Comparison of ENCODE assay signal across 20 cellular contexts in the genomic region with DNA sequence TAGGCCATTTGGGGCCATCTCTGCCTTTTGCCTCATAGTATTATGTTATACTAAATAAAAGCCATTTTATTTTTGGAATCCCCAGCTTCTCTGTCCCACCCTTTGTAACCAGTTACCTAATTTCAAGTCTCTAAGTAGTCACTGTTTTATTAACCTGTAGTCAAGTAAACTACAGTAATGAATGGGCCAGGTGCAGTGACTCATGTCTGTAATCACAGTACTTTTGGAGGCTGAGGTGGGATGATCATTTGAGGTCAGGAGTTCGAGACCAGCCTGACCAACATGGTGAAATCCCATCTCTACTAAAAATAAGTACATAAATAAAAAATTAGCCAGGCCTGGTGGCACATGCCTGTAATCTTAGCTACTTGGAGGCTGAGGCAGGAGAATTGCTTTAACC.
DNase-seq lines count a peak whose midpoint lies in the region; ATAC-seq and TF ChIP-seq lines count a peak whose summit lies in the region.
"Had no signal": no experiment of that assay in that cellular context is flagged by ENCODE, and none has a peak within 500 bp of the region (broad histone marks: within the 10 kb centered on the region; RNA-seq: fewer than 3 reads in every experiment).

No MANE protein-coding gene starts in this region.

- no peak for DNase-seq in activated CD4-positive, CD25-positive, alpha-beta regulatory T cell (lab: John Stamatoyannopoulos, UW)
- DNase-seq in NCI-H226 (peak; percentile 7), kidney epithelial cell (ENCODE audit: low read depth) (peak; percentile 12), NCI-H1048 (lab: John Stamatoyannopoulos, UW) (no peak)
- DNase-seq: 8988T; AML-193; dermis blood vessel endothelial cell; DMS79 treated with DMSO at 0.1 percent for 48 hours; H9; head of caudate nucleus; left ventricle myocardium inferior; NCI-H1436; NCI-H69; stimulated activated CD4-positive, alpha-beta T cell treated with anti-CD3 and anti-CD28 coated beads, Interleukin-1b, Interleukin-23, amount 100 ng/mL, for 48 hours; stimulated activated naive CD4-positive, alpha-beta T cell treated with Interleukin-2 at 50 U/mL for 16 hours had no signal

- H3K4me3 ChIP-seq in kidney epithelial cell (ENCODE audit: low read depth, low read length) = no peak overlapping the region
- H3K4me3 ChIP-seq: left ventricle myocardium inferior had no signal

- ATAC-seq in activated CD4-positive, CD25-positive, alpha-beta regulatory T cell treated with anti-CD3 and anti-CD28 coated beads, Interleukin-2, amount 50 U/mL, for 24 hours = peak; percentile 18 to 45
- ATAC-seq in GM18499 (IDR thresholded peaks at IDR 0.05; ENCODE audit: insufficient read depth, unreplicated experiment) (peak; percentile 44), HG03045 (IDR thresholded peaks at IDR 0.05; ENCODE audit: unreplicated experiment) (no peak), HG03442 (IDR thresholded peaks at IDR 0.05; ENCODE audit: unreplicated experiment) (no peak)
- ATAC-seq: Right ventricle myocardium inferior had no signal

- no peaks in the 10 kb centered on the region for H3K27me3 ChIP-seq in kidney epithelial cell (ENCODE audit: control insufficient read depth, insufficient read depth, low read length)

- H3K36me3 ChIP-seq in kidney epithelial cell (ENCODE audit: control insufficient read depth, insufficient read depth, low read length) = no peaks in the 10 kb centered on the region
- H3K36me3 ChIP-seq: left ventricle myocardium inferior had no signal

- no peak for TF ChIP-seq CTCF in kidney epithelial cell (IDR thresholded peaks at IDR 0.05; ENCODE audit: insufficient read depth, low read length, poor library complexity, severe bottlenecking)

Comparison
In these comparisons a context has a peak if more than half of its experiments do, and no peak if none do; other contexts are left out.
1. ATAC-seq: peak in activated CD4-positive, CD25-positive, alpha-beta regulatory T cell treated with anti-CD3 and anti-CD28 coated beads, Interleukin-2, amount 50 U/mL, for 24 hours (2 of 2) and GM18499 (single experiment); none in HG03045 (single experiment) and HG03442 (single experiment).
2. DNase-seq: peak in NCI-H226 (single experiment) and kidney epithelial cell (single experiment); none in activated CD4-positive, CD25-positive, alpha-beta regulatory T cell (0 of 4) and NCI-H1048 (single experiment).